3 cellular contexts compared by ENCODE assay signal in genomic region chr3:79606414-79606813, GRCh38.
"Had no signal": no experiment of that assay in that cellular context is flagged by ENCODE, and none has a peak within 500 bp of the region (broad histone marks: within the 10 kb centered on the region; RNA-seq: fewer than 3 reads in every experiment).

No MANE protein-coding gene starts in this region.

- H3K4me3 ChIP-seq: GM12878 had no signal

- ATAC-seq: GM12878 had no signal

- DNase-seq: GDM1, GF-D8 had no signal
